9 cellular contexts compared by ENCODE assay signal in the genomic region with DNA sequence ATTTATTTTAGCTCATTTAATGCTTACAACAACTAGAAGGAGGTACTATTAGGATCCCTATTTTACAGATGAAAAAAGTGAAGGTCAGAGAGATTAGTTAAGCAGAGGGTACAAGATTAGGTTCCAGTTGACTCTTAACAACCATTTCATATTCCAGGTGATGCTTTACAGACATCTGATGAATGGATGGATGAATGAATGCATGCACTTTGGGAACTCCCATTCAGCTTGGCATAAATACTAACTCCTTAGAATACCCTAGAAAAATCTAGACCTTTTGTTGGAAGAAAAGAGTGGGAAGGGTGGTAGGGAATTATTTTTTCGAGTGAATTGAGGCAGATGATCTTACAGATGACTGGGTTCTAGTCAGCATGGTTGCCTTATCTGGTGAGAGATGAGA. TPM values are rescaled to one million over a fixed set of nuclear protein-coding genes. Genes with fewer than 3 reads are reported as not detected.
A peak's percentile ranks its signal among the peaks of the same experiment; 100 is the strongest.
DNase-seq lines count a peak whose midpoint lies in the region; ATAC-seq, FAIRE-seq and TF ChIP-seq lines count a peak whose summit lies in the region.
"Had no signal": no experiment of that assay in that cellular context is flagged by ENCODE, and none has a peak within 500 bp of the region (broad histone marks: within the 10 kb centered on the region; RNA-seq: fewer than 3 reads in every experiment).

No MANE protein-coding gene starts in this region.

- peak overlapping the region; percentile 100 for H3K27ac Mint-ChIP-seq in endodermal cell

- peaks cover 10% of the 10 kb centered on the region for H3K9me3 Mint-ChIP-seq in endodermal cell

- H3K36me3 Mint-ChIP-seq in endodermal cell (ENCODE audit: low read depth), result peaks cover 20% of the 10 kb centered on the region

- H3K4me3 Mint-ChIP-seq in endodermal cell, result peak overlapping the region; percentile 100

- peaks cover 42% of the 10 kb centered on the region for H3K79me2 ChIP-seq in OCI-LY3 (ENCODE audit: low read length)

- H3K4me1 ChIP-seq in OCI-LY3 (ENCODE audit: low read length), result peaks cover 17% of the 10 kb centered on the region
- peaks cover 6% of the 10 kb centered on the region for H3K4me1 ChIP-seq in endodermal cell (ENCODE audit: control insufficient read depth, insufficient read depth, low read length)
- H3K4me1 ChIP-seq in ovary (ENCODE audit: insufficient read depth), result peaks cover 2% of the 10 kb centered on the region

- DNase-seq in Caki2 (ENCODE audit: low read depth) (peak; percentile 4), endodermal cell (no peak), ovary (no peak), RCC 7860 (ENCODE audit: low spot score) (no peak), head of caudate nucleus (no peak), NCI-H226 (no peak)

- intact Hi-C loops in ovary (cut with DNase I), result no loop called here
- intact Hi-C loops in head of caudate nucleus (cut with DNase I), result loop anchor here (10.0 kb wide), 1 partner anchor 154 kb away; a partner anchor contains a TSS

- peaks cover 9% of the 10 kb centered on the region; the same call in 1 of the 2 replicates for H4K20me1 ChIP-seq in OCI-LY3 (ENCODE audit: insufficient read depth, low read length)

- H3K9ac ChIP-seq in OCI-LY3 (ENCODE audit: low read length) (peak overlapping the region; percentile 38; the same call in 1 of the 2 replicates), endodermal cell (ENCODE audit: extremely low read depth, low read length, poor library complexity, severe bottlenecking) (no peak overlapping the region)

- in situ Hi-C loops in Caki2 (cut with HindIII; ENCODE audit: low pct_unique_long_range_greater_than_20kb, low sequenced_read_pairs), result no loop called here

- H3K27me3 Mint-ChIP-seq in endodermal cell (ENCODE audit: insufficient read depth), result peaks cover 41% of the 10 kb centered on the region

- no peak for TF ChIP-seq POLR2A in ovary (IDR thresholded peaks at IDR 0.05)

- H3K4me2 ChIP-seq in OCI-LY3 (ENCODE audit: low read length), result peak overlapping the region; percentile 77

- H2AFZ ChIP-seq in OCI-LY3 (ENCODE audit: low read depth, low read length), result peak overlapping the region; percentile 82

- H3K36me3 ChIP-seq in OCI-LY3 (replicated peaks; ENCODE audit: low read depth, low read length), result peaks cover 28% of the 10 kb centered on the region
- H3K36me3 ChIP-seq in endodermal cell (ENCODE audit: control insufficient read depth, insufficient read depth, low read length), result peaks cover 26% of the 10 kb centered on the region
- no peaks in the 10 kb centered on the region for H3K36me3 ChIP-seq in ovary

- peaks cover 7% of the 10 kb centered on the region for H3K4me1 Mint-ChIP-seq in endodermal cell

- H3K27ac ChIP-seq in OCI-LY3 (ENCODE audit: low read length) (peak overlapping the region; percentile 39), endodermal cell (ENCODE audit: low read depth, low read length) (no peak overlapping the region), ovary (no peak overlapping the region)

- ATAC-seq in HG03108 (IDR thresholded peaks at IDR 0.05; ENCODE audit: unreplicated experiment), result no peak

- H3K9me3 ChIP-seq in OCI-LY3 (ENCODE audit: insufficient read depth, low read length) (peaks cover 7% of the 10 kb centered on the region; the same call in 1 of the 2 replicates), endodermal cell (ENCODE audit: control insufficient read depth, low read length) (peaks cover 17% of the 10 kb centered on the region), ovary (no peaks in the 10 kb centered on the region)

- peak overlapping the region; percentile 84 for H3K4me3 ChIP-seq in OCI-LY3 (ENCODE audit: low read length)
- H3K4me3 ChIP-seq in endodermal cell (ENCODE audit: low read length), result peak overlapping the region; percentile 91
- peak overlapping the region; percentile 97 for H3K4me3 ChIP-seq in ovary

- no peaks in the 10 kb centered on the region for H3K27me3 ChIP-seq in OCI-LY3 (ENCODE audit: low read depth, low read length)
- H3K27me3 ChIP-seq in endodermal cell (ENCODE audit: control insufficient read depth, insufficient read depth, low read length, poor library complexity, severe bottlenecking), result peaks cover 42% of the 10 kb centered on the region
- H3K27me3 ChIP-seq in ovary, result no peaks in the 10 kb centered on the region

- no peak for TF ChIP-seq CTCF in OCI-LY3 (IDR thresholded peaks at IDR 0.05; ENCODE audit: low read depth, low read length)
- no peak for TF ChIP-seq CTCF in endodermal cell (conservative IDR thresholded peaks at IDR 0.05)
- TF ChIP-seq CTCF in ovary (IDR thresholded peaks at IDR 0.05), result no peak

- WGBS in endodermal cell (ENCODE audit: insufficient coverage in 1 of 2, insufficient read length in 1 of 2), 2 experiments, result 91 to 92% methylated on average over 1 of the region's 1 CpG
- 88 to 98% (median 97%) methylated on average over 1 of the region's 1 CpG for WGBS in ovary, 3 donors

- no peak for FAIRE-seq in RCC 7860 (lab: Jason Lieb, UNC)
- FAIRE-seq: H54 had no signal

- TF ChIP-seq EP300 in ovary (IDR thresholded peaks at IDR 0.05), result no peak

RNA-seq across cellular contexts. Expression of a gene that starts 0.7 kb away (rescaled TPM):
- 122 and 125 TPM in 2 replicates for total RNA-seq in Caki2 (2014; rRNA removed; shearing (Covaris generic); ENCODE audit: low replicate concordance)
- total RNA-seq in endodermal cell (10 to 100 TPM; 75.9 to 89.2 TPM), ovary (10 to 100 TPM; 20.6 to 53.4 (median 44.1) TPM)
- polyA plus RNA-seq in endodermal cell (2013, experiment 1 of 2), result 95.3 TPM
- 86.2 TPM for polyA plus RNA-seq in endodermal cell (2013, experiment 2 of 2)
- 10 to 100 TPM; 64.6 to 67.4 TPM for polyA plus RNA-seq in ovary

RNA-seq across cellular contexts. Expression of a gene that starts 19.1 kb away (rescaled TPM):
- total RNA-seq in Caki2 (2014; rRNA removed; shearing (Covaris generic); ENCODE audit: low replicate concordance), result not detected in 2 replicates
- total RNA-seq in endodermal cell (not detected), ovary (not detected)
- not detected for polyA plus RNA-seq in endodermal cell (2013, experiment 1 of 2)
- polyA plus RNA-seq in endodermal cell (2013, experiment 2 of 2), result not detected
- polyA plus RNA-seq in ovary, result not detected
